Comparison of ENCODE assay signal across 26 cellular contexts in the genomic region with DNA sequence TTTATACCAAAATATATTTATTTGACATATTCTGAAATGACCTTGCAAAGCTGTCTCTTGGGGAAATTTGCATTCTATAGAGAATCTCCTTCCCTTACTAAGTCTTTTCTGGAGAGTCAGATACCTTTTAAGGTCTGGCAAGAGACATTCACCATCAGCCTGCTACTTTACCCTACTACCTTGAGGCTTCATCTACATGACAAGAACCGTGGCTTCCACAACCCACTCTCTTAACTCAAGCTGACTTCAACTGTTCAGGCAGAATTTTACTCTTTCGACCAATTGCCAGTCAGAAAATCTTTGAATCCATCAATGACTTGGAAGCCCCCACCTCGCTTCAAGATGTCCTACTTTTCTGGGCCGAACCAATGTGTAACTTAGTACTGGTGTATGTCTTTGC.
"Had no signal": no experiment of that assay in that cellular context is flagged by ENCODE, and none has a peak within 500 bp of the region (broad histone marks: within the 10 kb centered on the region; RNA-seq: fewer than 3 reads in every experiment).

No MANE protein-coding gene starts in this region.

- H3K4me3 Mint-ChIP-seq: activated CD4-positive, alpha-beta memory T cell treated with anti-CD3 and anti-CD28 coated beads, Interleukin-2, amount 10 ng/mL, durations not matched to agents 7 days and 5 days; activated CD4-positive, alpha-beta T cell treated with anti-CD3 and anti-CD28 coated beads, Interleukin-2, amount 10 ng/mL, durations not matched to agents 7 days and 5 days; activated naive CD8-positive, alpha-beta T cell; activated T-cell treated with anti-CD3 and anti-CD28 coated beads, Interleukin-2, amount 50 U/mL, for 24 hours; activated T-cell treated with anti-CD3 and anti-CD28 coated beads, Interleukin-2, amount 50 U/mL, for 72 hours; central memory CD8-positive, alpha-beta T cell; dendritic cell treated with granulocyte-macrophage colony-stimulating factor and Interleukin-4, amounts not matched to agents 40 ng/mL and 50 ng/mL, for 4 days; endodermal cell had no signal

- H3K27me3 ChIP-seq: brain microvascular endothelial cell, dorsolateral prefrontal cortex had no signal

- H3K27ac ChIP-seq: brain microvascular endothelial cell had no signal

- H3K27me3 Mint-ChIP-seq: activated CD4-positive, alpha-beta memory T cell treated with anti-CD3 and anti-CD28 coated beads, Interleukin-2, amount 10 ng/mL, durations not matched to agents 7 days and 5 days; activated CD4-positive, alpha-beta T cell treated with anti-CD3 and anti-CD28 coated beads, Interleukin-2, amount 10 ng/mL, durations not matched to agents 7 days and 5 days; dendritic cell treated with granulocyte-macrophage colony-stimulating factor and Interleukin-4, amounts not matched to agents 40 ng/mL and 50 ng/mL, for 4 days had no signal

- H3K36me3 ChIP-seq: brain microvascular endothelial cell had no signal

- H3K27ac Mint-ChIP-seq: activated CD4-positive, alpha-beta memory T cell treated with anti-CD3 and anti-CD28 coated beads, Interleukin-2, amount 10 ng/mL, durations not matched to agents 7 days and 5 days; activated CD4-positive, alpha-beta T cell treated with anti-CD3 and anti-CD28 coated beads, Interleukin-2, amount 10 ng/mL, durations not matched to agents 7 days and 5 days; activated naive CD8-positive, alpha-beta T cell; activated T-cell treated with anti-CD3 and anti-CD28 coated beads, Interleukin-2, amount 50 U/mL, for 24 hours; activated T-cell treated with anti-CD3 and anti-CD28 coated beads, Interleukin-2, amount 50 U/mL, for 72 hours; dendritic cell treated with granulocyte-macrophage colony-stimulating factor and Interleukin-4, amounts not matched to agents 40 ng/mL and 50 ng/mL, for 4 days; endodermal cell had no signal

- H3K4me3 ChIP-seq: coronary artery, dorsolateral prefrontal cortex had no signal

- H3K36me3 Mint-ChIP-seq: activated naive CD8-positive, alpha-beta T cell had no signal

- H3K4me1 Mint-ChIP-seq: activated CD4-positive, alpha-beta memory T cell treated with anti-CD3 and anti-CD28 coated beads, Interleukin-2, amount 10 ng/mL, durations not matched to agents 7 days and 5 days; activated CD4-positive, alpha-beta T cell treated with anti-CD3 and anti-CD28 coated beads, Interleukin-2, amount 10 ng/mL, durations not matched to agents 7 days and 5 days; central memory CD8-positive, alpha-beta T cell; endodermal cell had no signal

- H3K9me3 Mint-ChIP-seq: activated CD4-positive, alpha-beta memory T cell treated with anti-CD3 and anti-CD28 coated beads, Interleukin-2, amount 10 ng/mL, durations not matched to agents 7 days and 5 days; activated CD4-positive, alpha-beta T cell treated with anti-CD3 and anti-CD28 coated beads, Interleukin-2, amount 10 ng/mL, durations not matched to agents 7 days and 5 days; activated T-cell treated with anti-CD3 and anti-CD28 coated beads, Interleukin-2, amount 50 U/mL, for 24 hours; activated T-cell treated with anti-CD3 and anti-CD28 coated beads, Interleukin-2, amount 50 U/mL, for 72 hours; central memory CD8-positive, alpha-beta T cell; dendritic cell treated with granulocyte-macrophage colony-stimulating factor and Interleukin-4, amounts not matched to agents 40 ng/mL and 50 ng/mL, for 4 days; endodermal cell had no signal

- ATAC-seq: activated T-cell treated with anti-CD3 and anti-CD28 coated beads, Interleukin-2, amount 50 U/mL, for 72 hours; esophagus mucosa had no signal

- DNase-seq: activated CD4-positive, alpha-beta memory T cell treated with anti-CD3 and anti-CD28 coated beads, Interleukin-2, amount 10 ng/mL, durations not matched to agents 7 days and 5 days; activated CD4-positive, alpha-beta T cell treated with anti-CD3 and anti-CD28 coated beads for 1 hour; activated CD4-positive, alpha-beta T cell treated with anti-CD3 and anti-CD28 coated beads for 4 hours; activated CD4-positive, alpha-beta T cell treated with anti-CD3 and anti-CD28 coated beads, Interleukin-2, amount 10 ng/mL, durations not matched to agents 7 days and 5 days; activated CD4-positive, alpha-beta T cell treated with anti-CD3 and anti-CD28 coated beads, Interleukin-2, amount 50 U/mL, for 4 hours; activated CD8-positive, alpha-beta memory T cell treated with anti-CD3 and anti-CD28 coated beads, Interleukin-2, amount 50 U/mL, for 48 hours; activated gamma-delta T cell; activated naive CD4-positive, alpha-beta T cell; activated naive CD4-positive, alpha-beta T cell treated with anti-CD3 and anti-CD28 coated beads, Interleukin-2, amount 50 U/mL, for 16 hours; activated T-cell treated with anti-CD3 and anti-CD28 coated beads for 4 hours; activated T-cell treated with anti-CD3 and anti-CD28 coated beads, Interleukin-2, amount 50 U/mL, for 24 hours; activated T-cell treated with anti-CD3 and anti-CD28 coated beads, Interleukin-2, amount 50 U/mL, for 72 hours; amniotic stem cell; anterior cingulate cortex; brain microvascular endothelial cell; dorsolateral prefrontal cortex; effector memory CD4-positive, alpha-beta T cell; endodermal cell; foreskin fibroblast; head of caudate nucleus; T-helper 2 cell had no signal
